In the genomic region with DNA sequence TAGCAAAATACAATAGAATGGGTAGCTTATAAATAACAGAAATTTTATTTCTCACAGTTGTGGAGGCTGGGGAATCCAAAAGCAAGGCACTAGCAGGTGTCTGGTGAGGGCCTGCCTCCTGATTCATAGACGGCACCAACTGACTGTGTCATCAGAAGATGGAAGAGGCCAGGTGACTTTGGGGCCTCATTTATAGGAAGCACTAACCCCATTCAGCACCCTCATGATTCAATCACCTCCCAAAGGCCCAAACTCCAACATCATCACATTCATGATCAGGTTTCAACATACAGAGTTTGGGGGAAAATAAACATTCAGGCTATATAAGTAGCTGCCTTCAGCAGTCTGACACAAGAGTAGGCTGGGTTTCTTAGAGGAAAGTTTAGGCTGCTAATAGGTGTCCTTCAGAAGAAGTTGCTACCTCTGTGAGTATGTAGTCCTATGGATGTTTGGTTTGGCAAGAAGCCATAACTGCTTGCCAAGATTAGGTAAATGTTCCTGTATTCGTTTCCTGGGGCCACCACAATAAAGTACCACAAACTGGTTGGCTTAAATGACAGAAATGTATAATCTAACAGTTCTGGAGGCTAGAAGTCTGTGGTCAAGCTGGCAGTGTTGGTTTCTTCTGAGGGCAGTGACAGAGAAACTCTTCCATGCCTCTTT, we compare ENCODE assay signal across 11 cellular contexts. TPM values are rescaled to one million over a fixed set of nuclear protein-coding genes. Genes with fewer than 3 reads are reported as not detected.
A peak's percentile ranks its signal among the peaks of the same experiment; 100 is the strongest.
DNase-seq lines count a peak whose midpoint lies in the region; TF ChIP-seq lines count a peak whose summit lies in the region.
"Had no signal": no experiment of that assay in that cellular context is flagged by ENCODE, and none has a peak within 500 bp of the region (broad histone marks: within the 10 kb centered on the region; RNA-seq: fewer than 3 reads in every experiment).

No MANE protein-coding gene starts in this region.

- H3K27me3 ChIP-seq in osteoblast (ENCODE audit: insufficient read depth, low read length) (no peaks in the 10 kb centered on the region), BE2C (no peaks in the 10 kb centered on the region)

- H3K4me1 ChIP-seq in osteoblast (ENCODE audit: insufficient read depth, low read length) (no peaks in the 10 kb centered on the region), BE2C (peaks cover 2% of the 10 kb centered on the region; the same call in 1 of the 2 replicates)

- no peak overlapping the region for H3K4me3 ChIP-seq in osteoblast (ENCODE audit: insufficient read depth, low read length)
- no peak overlapping the region for H3K4me3 ChIP-seq in BE2C (ENCODE audit: low read depth, low read length)

- H3K36me3 ChIP-seq in osteoblast (ENCODE audit: insufficient read depth, low read length) (peaks cover 16% of the 10 kb centered on the region), BE2C (no peaks in the 10 kb centered on the region)

- DNase-seq in NCI-H2081 (lab: John Stamatoyannopoulos, UW) (peak; percentile 14 to 63), NCI-H2081 treated with DMSO at 0.1 percent for 48 hours (lab: John Stamatoyannopoulos, UW) (no peak), NCI-H226 (peak; percentile 20), dermis blood vessel endothelial cell (peak; percentile 72), osteoblast (ENCODE audit: insufficient read length, low spot score, missing footprints) (peak; percentile 11), BE2C (no peak)
- DNase-seq in activated CD4-positive, alpha-beta T cell treated with anti-CD3 and anti-CD28 coated beads, Interleukin-2, amount 50 U/mL, for 4 hours: no peak
- DNase-seq in stimulated activated CD4-positive, alpha-beta T cell treated with anti-CD3 and anti-CD28 coated beads, Interleukin-1b, Interleukin-23, amount 100 ng/mL, for 48 hours: no peak
- DNase-seq: endodermal cell, NCI-H748 treated with DMSO at 0.1 percent for 48 hours, nucleus accumbens had no signal

- TF ChIP-seq CTCF in osteoblast (IDR thresholded peaks at IDR 0.05; ENCODE audit: extremely low read depth, low read depth, low read length) (no peak), BE2C (IDR thresholded peaks at IDR 0.05; ENCODE audit: low read depth, low read length) (no peak)

- no peak overlapping the region for H3K27ac ChIP-seq in osteoblast (ENCODE audit: low read depth, low read length)

- no peak overlapping the region for H3K4me2 ChIP-seq in osteoblast (ENCODE audit: insufficient read depth, low read length)

- H4K20me1 ChIP-seq in osteoblast (ENCODE audit: insufficient read depth, low read length): no peaks in the 10 kb centered on the region

- H2AFZ ChIP-seq in osteoblast (ENCODE audit: low read length): no peak overlapping the region

- H3K9me3 ChIP-seq in osteoblast (ENCODE audit: low read depth, low read length) (no peaks in the 10 kb centered on the region), BE2C (no peaks in the 10 kb centered on the region; the same call in 1 of the 2 replicates)

- no peaks in the 10 kb centered on the region for H3K79me2 ChIP-seq in osteoblast (ENCODE audit: insufficient read depth, low read length)

RNA-seq across cellular contexts. Expression of a gene that starts 48.8 kb away (rescaled TPM):
- total RNA-seq in dermis blood vessel endothelial cell (96.7 and 157 TPM in 2 replicates), osteoblast (219 and 280 TPM in 2 replicates)
- 6.8 TPM for polyA plus RNA-seq in BE2C (2012; ENCODE audit: insufficient read depth, insufficient read length, low read depth)

Comparison
In these comparisons a context has a peak if more than half of its experiments do, and no peak if none do; other contexts are left out.
1. DNase-seq: peak in NCI-H2081 (2 of 2), NCI-H226 (single experiment), dermis blood vessel endothelial cell (single experiment) and osteoblast (single experiment); none in NCI-H2081 treated with DMSO at 0.1 percent for 48 hours (single experiment), activated CD4-positive, alpha-beta T cell treated with anti-CD3 and anti-CD28 coated beads, Interleukin-2, amount 50 U/mL, for 4 hours (0 of 2), stimulated activated CD4-positive, alpha-beta T cell treated with anti-CD3 and anti-CD28 coated beads, Interleukin-1b, Interleukin-23, amount 100 ng/mL, for 48 hours (single experiment) and BE2C (single experiment).